1 cellular context compared by ENCODE assay signal in genomic region chr1:219076536-219076935, GRCh38.
TF ChIP-seq lines count a peak whose summit lies in the region.

No MANE protein-coding gene starts in this region.

TF ChIP-seq in HepG2, 621 proteins besides CTCF, POLR2A, EP300 and RAD21 (continued from another document):
- TF ChIP-seq NFAT5 (CRISPR knock-in tag; IDR thresholded peaks at IDR 0.05) = no peak
- TF ChIP-seq CSRNP2 (CRISPR knock-in tag; conservative IDR thresholded peaks at IDR 0.05; ENCODE audit: low read depth) = no peak
- TF ChIP-seq ATF3 (CRISPR knock-in tag; IDR thresholded peaks at IDR 0.05) = no peak
- no peak for TF ChIP-seq TEAD2 (CRISPR knock-in tag; IDR thresholded peaks at IDR 0.05)
- no peak for TF ChIP-seq FIP1L1 (IDR thresholded peaks at IDR 0.05; ENCODE audit: borderline replicate concordance, insufficient read depth, low read depth, low read length)
